Comparison of ENCODE assay signal across 10 cellular contexts in the genomic region with DNA sequence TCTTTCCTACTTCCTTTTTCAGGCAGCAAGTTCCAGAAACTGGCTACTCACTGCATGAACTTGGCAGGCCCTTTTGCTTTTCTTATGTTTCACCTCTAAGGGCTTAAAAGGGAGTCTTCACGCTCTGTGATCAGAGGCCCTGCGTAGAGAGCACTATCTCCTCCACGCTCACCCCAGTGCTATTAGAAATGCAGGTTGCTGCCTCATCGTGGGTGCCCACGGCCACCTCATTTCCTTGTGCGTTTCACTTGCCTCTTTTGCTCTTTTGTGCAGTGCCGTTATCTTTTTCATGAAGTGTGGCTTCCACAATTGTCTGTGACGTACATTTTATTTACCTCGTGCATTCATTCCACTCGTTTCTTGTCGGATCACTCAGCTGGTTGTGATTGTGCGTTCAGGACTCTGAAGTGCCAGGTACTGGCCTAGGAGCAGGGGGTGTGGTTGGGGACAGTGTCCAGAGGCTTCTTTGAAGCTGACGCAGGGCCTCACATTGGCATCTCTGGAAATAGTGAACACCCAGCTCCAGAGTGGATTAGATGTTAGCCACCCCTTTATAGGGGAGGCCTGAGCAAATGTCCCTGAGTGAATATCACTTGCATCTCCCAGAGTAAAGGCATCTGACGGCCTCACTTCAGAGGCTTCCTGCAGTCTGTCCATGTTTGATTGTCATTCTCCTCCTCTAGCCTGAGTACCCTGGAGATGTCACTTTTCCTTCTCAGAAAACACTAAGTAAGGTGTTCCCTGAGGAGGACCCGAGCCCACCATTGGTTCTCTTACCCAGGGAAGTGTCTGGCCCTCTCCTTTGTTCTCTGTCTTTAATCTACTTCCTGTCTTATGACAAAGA. TPM values are rescaled to one million over a fixed set of nuclear protein-coding genes. Genes with fewer than 3 reads are reported as not detected.
DNase-seq lines count a peak whose midpoint lies in the region; ATAC-seq and TF ChIP-seq lines count a peak whose summit lies in the region.
"Had no signal": no experiment of that assay in that cellular context is flagged by ENCODE, and none has a peak within 500 bp of the region (broad histone marks: within the 10 kb centered on the region; RNA-seq: fewer than 3 reads in every experiment).

No MANE protein-coding gene starts in this region.

- POLR2A ChIA-PET in activated B cell treated with CpG ODN at 0.5 μM for 24 hours (lab: Charles Lee) = interaction anchor here (0.7 to 1.7 kb wide), 3 partner anchors 10 to 459 kb away, joined by 4 to 14 read pairs (median 11); partner anchors contain the start of gene STX16

- CTCF ChIA-PET in activated B cell treated with CpG ODN at 0.5 μM for 24 hours (lab: Charles Lee) = no interaction called here

- H3K27ac Mint-ChIP-seq in activated B cell treated with CpG ODN at 0.5 μM for 24 hours (peak overlapping the region; percentile 24), natural killer cell (peak overlapping the region; percentile 86 to 90)
- peak overlapping the region; percentile 93 to 97 for H3K27ac Mint-ChIP-seq in activated naive CD4-positive, alpha-beta T cell treated with anti-CD3 and anti-CD28 coated beads, Interleukin-2, amount 50 U/mL, for 72 hours
- H3K27ac Mint-ChIP-seq: stimulated activated memory B cell treated with anti-CD40 and anti-IgM and Interleukin-4, amounts not matched to agents 10 μg/mL and 1 μg/mL and 100 μg/mL, for 72 hours had no signal

- H4K20me1 ChIP-seq in BLaER1 treated with 17β-estradiol and CSF1 and Interleukin-3, amounts not matched to agents 10 nM and 100 nM = peaks cover 93 to 100% (median 100%) of the 10 kb centered on the region in 11 experiments

- intact Hi-C loops in activated B cell treated with CpG ODN at 0.5 μM for 24 hours (cut with micrococcal nuclease) (no loop called here), natural killer cell (cut with micrococcal nuclease) (no loop called here), dorsolateral prefrontal cortex (cut with DNase I) (no loop called here)

- peak overlapping the region; percentile 16 to 58 (median 38); a peak in 18 of 22 replicates for H3K4me2 ChIP-seq in BLaER1 treated with 17β-estradiol and CSF1 and Interleukin-3, amounts not matched to agents 10 nM and 100 nM

- H3K9ac ChIP-seq in BLaER1 treated with 17β-estradiol and CSF1 and Interleukin-3, amounts not matched to agents 10 nM and 100 nM = 0 out of 22 replicates have a peak overlapping the region, but pooled peaks of 3 of the 11 experiments have one; percentile 1 to 30 (median 23)

- no peak overlapping the region for H3K4me3 Mint-ChIP-seq in activated B cell treated with CpG ODN at 0.5 μM for 24 hours
- H3K4me3 Mint-ChIP-seq in natural killer cell = no peak overlapping the region
- H3K4me3 Mint-ChIP-seq: stimulated activated memory B cell treated with anti-CD40 and anti-IgM and Interleukin-4, amounts not matched to agents 10 μg/mL and 1 μg/mL and 100 μg/mL, for 72 hours had no signal

- peaks cover 25 to 50% (median 29%) of the 10 kb centered on the region in 10 experiments for H3K4me1 ChIP-seq in BLaER1 treated with 17β-estradiol and CSF1 and Interleukin-3, amounts not matched to agents 10 nM and 100 nM

- no peaks in the 10 kb centered on the region for H3K27me3 ChIP-seq in BLaER1 treated with 17β-estradiol and CSF1 and Interleukin-3, amounts not matched to agents 10 nM and 100 nM
- no peaks in the 10 kb centered on the region for H3K27me3 ChIP-seq in dorsolateral prefrontal cortex

- H3K36me3 Mint-ChIP-seq in activated B cell treated with CpG ODN at 0.5 μM for 24 hours (ENCODE audit: low read depth) (peaks cover 47% of the 10 kb centered on the region), natural killer cell (no peaks in the 10 kb centered on the region)
- peaks cover 8 to 36% of the 10 kb centered on the region in 2 donors for H3K36me3 Mint-ChIP-seq in activated naive CD4-positive, alpha-beta T cell treated with anti-CD3 and anti-CD28 coated beads, Interleukin-2, amount 50 U/mL, for 72 hours

- ATAC-seq in activated B cell treated with CpG ODN at 0.5 μM for 24 hours (ENCODE audit: low read depth) (no peak), natural killer cell (peak in 2 of 3 donors; percentile 36 to 52), HG03439 (IDR thresholded peaks at IDR 0.05; ENCODE audit: unreplicated experiment) (no peak)
- ATAC-seq in activated naive CD4-positive, alpha-beta T cell treated with anti-CD3 and anti-CD28 coated beads, Interleukin-2, amount 50 U/mL, for 72 hours = peak; percentile 64 to 82
- ATAC-seq: stimulated activated memory B cell treated with anti-CD40 and anti-IgM and Interleukin-4, amounts not matched to agents 10 μg/mL and 1 μg/mL and 100 μg/mL, for 72 hours had no signal

- DNase-seq in activated B cell treated with CpG ODN at 0.5 μM for 24 hours = no peak
- peak in 1 of 2 donors; percentile 61 for DNase-seq in activated naive CD4-positive, alpha-beta T cell treated with anti-CD3 and anti-CD28 coated beads, Interleukin-2, amount 50 U/mL, for 72 hours (ENCODE audit: low spot score in 2 of 2)
- no peak for DNase-seq in natural killer cell
- DNase-seq in midbrain (lab: John Stamatoyannopoulos, UW) = no peak
- no peak for DNase-seq in dorsolateral prefrontal cortex
- DNase-seq in SKM-1 treated with dmso at 0.1 percent for 144 hours (lab: John Stamatoyannopoulos, UW; ENCODE audit: unreplicated experiment) = no peak
- DNase-seq: NCI-H1048 had no signal

- H3K27ac ChIP-seq in BLaER1 treated with 17β-estradiol and CSF1 and Interleukin-3, amounts not matched to agents 10 nM and 100 nM = 0 out of 22 replicates have a peak overlapping the region, but pooled peaks of 2 of the 11 experiments have one; percentile 5 to 19
- peak overlapping the region in 6 of 59 donors; percentile 1 to 49 (median 6) for H3K27ac ChIP-seq in dorsolateral prefrontal cortex

- H3K27me3 Mint-ChIP-seq in activated B cell treated with CpG ODN at 0.5 μM for 24 hours (no peaks in the 10 kb centered on the region), natural killer cell (ENCODE audit: low read depth in 2 of 2) (no peaks in the 10 kb centered on the region)
- H3K27me3 Mint-ChIP-seq: stimulated activated memory B cell treated with anti-CD40 and anti-IgM and Interleukin-4, amounts not matched to agents 10 μg/mL and 1 μg/mL and 100 μg/mL, for 72 hours had no signal

- no peak for TF ChIP-seq CTCF in activated B cell treated with CpG ODN at 0.5 μM for 24 hours (IDR thresholded peaks at IDR 0.05)
- no peak for TF ChIP-seq CTCF in natural killer cell (IDR thresholded peaks at IDR 0.05)
- no peak for TF ChIP-seq CTCF in dorsolateral prefrontal cortex (IDR thresholded peaks at IDR 0.05 in 54 of 56, conservative IDR thresholded peaks at IDR 0.05 in 2 of 56; ENCODE audit: low read depth in 1 of 56, partially characterized antibody in 56 of 56)

- peaks cover 18% of the 10 kb centered on the region for H3K4me1 Mint-ChIP-seq in activated B cell treated with CpG ODN at 0.5 μM for 24 hours
- H3K4me1 Mint-ChIP-seq in natural killer cell = peaks cover 56 to 59% of the 10 kb centered on the region in 2 donors

- peaks cover 41 to 85% (median 64%) of the 10 kb centered on the region in 11 experiments for H3K36me3 ChIP-seq in BLaER1 treated with 17β-estradiol and CSF1 and Interleukin-3, amounts not matched to agents 10 nM and 100 nM

- no peak overlapping the region for H3K4me3 ChIP-seq in BLaER1 treated with 17β-estradiol and CSF1 and Interleukin-3, amounts not matched to agents 10 nM and 100 nM
- H3K4me3 ChIP-seq in dorsolateral prefrontal cortex = no peak overlapping the region

- H3K9me3 Mint-ChIP-seq in activated B cell treated with CpG ODN at 0.5 μM for 24 hours = no peaks in the 10 kb centered on the region
- no peaks in the 10 kb centered on the region for H3K9me3 Mint-ChIP-seq in activated naive CD4-positive, alpha-beta T cell treated with anti-CD3 and anti-CD28 coated beads, Interleukin-2, amount 50 U/mL, for 72 hours
- no peaks in the 10 kb centered on the region for H3K9me3 Mint-ChIP-seq in natural killer cell
- H3K9me3 Mint-ChIP-seq: stimulated activated memory B cell treated with anti-CD40 and anti-IgM and Interleukin-4, amounts not matched to agents 10 μg/mL and 1 μg/mL and 100 μg/mL, for 72 hours had no signal

- no peaks in the 10 kb centered on the region for H3K9me3 ChIP-seq in BLaER1 treated with 17β-estradiol and CSF1 and Interleukin-3, amounts not matched to agents 10 nM and 100 nM (replicated peaks in 1 of 11)

RNA-seq across cellular contexts. Expression of gene STX16, which starts 10.4 kb away (rescaled TPM):
- total RNA-seq in activated B cell treated with CpG ODN at 0.5 μM for 24 hours = 71.4 and 77.4 TPM in 2 replicates
- 100 to 1,000 TPM; 130 to 135 TPM for total RNA-seq in activated naive CD4-positive, alpha-beta T cell treated with anti-CD3 and anti-CD28 coated beads, Interleukin-2, amount 50 U/mL, for 72 hours
- 100 to 1,000 TPM; 136 to 146 (median 143) TPM for total RNA-seq in natural killer cell
- total RNA-seq in dorsolateral prefrontal cortex = 100 to 1,000 TPM in 10 of 120 experiments, 10 to 100 TPM in 110; 54.5 to 110 (median 84.5) TPM

RNA-seq across cellular contexts. Expression of gene NPEPL1, which starts 31.1 kb away (rescaled TPM):
- total RNA-seq in activated B cell treated with CpG ODN at 0.5 μM for 24 hours = 18.7 and 21.5 TPM in 2 replicates
- 10 to 100 TPM; 12.8 to 21.6 TPM for total RNA-seq in activated naive CD4-positive, alpha-beta T cell treated with anti-CD3 and anti-CD28 coated beads, Interleukin-2, amount 50 U/mL, for 72 hours
- 10 to 100 TPM; 66.0 to 83.7 (median 68.4) TPM for total RNA-seq in natural killer cell
- total RNA-seq in dorsolateral prefrontal cortex = 10 to 100 TPM; 15.1 to 48.4 (median 25.2) TPM

Comparison
In these comparisons a context has a peak if more than half of its experiments do, and no peak if none do; other contexts are left out.
1. ATAC-seq: peak in activated naive CD4-positive, alpha-beta T cell treated with anti-CD3 and anti-CD28 coated beads, Interleukin-2, amount 50 U/mL, for 72 hours (2 of 2) and natural killer cell (2 of 3); none in activated B cell treated with CpG ODN at 0.5 μM for 24 hours (single experiment) and HG03439 (single experiment).
2. H3K27ac Mint-ChIP-seq: peak in every context shown above with its lines; median percentile 95 in activated naive CD4-positive, alpha-beta T cell treated with anti-CD3 and anti-CD28 coated beads, Interleukin-2, amount 50 U/mL, for 72 hours; 88 in natural killer cell; 24 in activated B cell treated with CpG ODN at 0.5 μM for 24 hours.